ENCODE assay signal across 1 cellular context in the genomic region with DNA sequence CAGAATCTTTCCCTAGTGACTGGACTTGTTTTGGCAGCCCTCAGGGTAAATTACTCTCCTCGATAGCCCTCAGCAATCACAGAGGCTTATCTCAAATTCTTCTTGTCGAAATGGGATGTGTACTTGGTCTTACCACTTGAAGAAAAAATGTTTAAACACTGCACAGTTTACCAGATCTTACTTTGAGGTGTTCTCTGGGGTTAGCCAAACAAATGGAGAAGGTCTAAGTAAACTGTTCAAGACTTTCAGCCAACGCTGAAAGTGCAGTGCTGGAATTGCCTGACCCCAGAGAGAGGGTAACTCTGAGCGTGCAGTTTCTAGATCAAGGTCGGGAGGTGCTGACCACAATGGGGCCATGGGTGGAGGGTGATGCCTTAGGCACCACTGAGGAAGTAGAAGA.
TF ChIP-seq lines count a peak whose summit lies in the region.

No MANE protein-coding gene starts in this region.

TF ChIP-seq in K562, 482 proteins besides CTCF, POLR2A, EP300 and RAD21 (continued from another document):
- TF ChIP-seq, protein P1, sequence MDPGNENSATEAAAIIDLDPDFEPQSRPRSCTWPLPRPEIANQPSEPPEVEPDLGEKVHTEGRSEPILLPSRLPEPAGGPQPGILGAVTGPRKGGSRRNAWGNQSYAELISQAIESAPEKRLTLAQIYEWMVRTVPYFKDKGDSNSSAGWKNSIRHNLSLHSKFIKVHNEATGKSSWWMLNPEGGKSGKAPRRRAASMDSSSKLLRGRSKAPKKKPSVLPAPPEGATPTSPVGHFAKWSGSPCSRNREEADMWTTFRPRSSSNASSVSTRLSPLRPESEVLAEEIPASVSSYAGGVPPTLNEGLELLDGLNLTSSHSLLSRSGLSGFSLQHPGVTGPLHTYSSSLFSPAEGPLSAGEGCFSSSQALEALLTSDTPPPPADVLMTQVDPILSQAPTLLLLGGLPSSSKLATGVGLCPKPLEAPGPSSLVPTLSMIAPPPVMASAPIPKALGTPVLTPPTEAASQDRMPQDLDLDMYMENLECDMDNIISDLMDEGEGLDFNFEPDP (CRISPR knock-in tag; IDR thresholded peaks at IDR 0.05) = no peak
- no peak for TF ChIP-seq ATF7 (IDR thresholded peaks at IDR 0.05)
- TF ChIP-seq, protein P2, sequence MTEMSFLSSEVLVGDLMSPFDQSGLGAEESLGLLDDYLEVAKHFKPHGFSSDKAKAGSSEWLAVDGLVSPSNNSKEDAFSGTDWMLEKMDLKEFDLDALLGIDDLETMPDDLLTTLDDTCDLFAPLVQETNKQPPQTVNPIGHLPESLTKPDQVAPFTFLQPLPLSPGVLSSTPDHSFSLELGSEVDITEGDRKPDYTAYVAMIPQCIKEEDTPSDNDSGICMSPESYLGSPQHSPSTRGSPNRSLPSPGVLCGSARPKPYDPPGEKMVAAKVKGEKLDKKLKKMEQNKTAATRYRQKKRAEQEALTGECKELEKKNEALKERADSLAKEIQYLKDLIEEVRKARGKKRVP (CRISPR knock-in tag; IDR thresholded peaks at IDR 0.05) = 0 out of 2 replicates have a peak, but pooled peaks have one; percentile 12
- TF ChIP-seq ESRRA (IDR thresholded peaks at IDR 0.05; ENCODE audit: borderline replicate concordance, low read depth) = peak; percentile 67; the same call in 1 of the 2 replicates
- TF ChIP-seq SLC30A9 (CRISPR knock-in tag; IDR thresholded peaks at IDR 0.05) = no peak
- peak; percentile 28 to 35; a peak in 2 of 4 replicates for TF ChIP-seq KDM1A (IDR thresholded peaks at IDR 0.05)
- no peak for TF ChIP-seq ZNF316 (IDR thresholded peaks at IDR 0.05)
- peak; percentile 20; the same call in 1 of the 2 replicates for TF ChIP-seq LEF1 (IDR thresholded peaks at IDR 0.05)
- TF ChIP-seq ADNP (tag; IDR thresholded peaks at IDR 0.05) = 0 out of 2 replicates have a peak, but pooled peaks have one; percentile 14
- peak; percentile 42 for TF ChIP-seq BHLHE40 (IDR thresholded peaks at IDR 0.05; ENCODE audit: low read length)
- no peak for TF ChIP-seq TOE1 (IDR thresholded peaks at IDR 0.05; ENCODE audit: borderline replicate concordance)
- 0 out of 2 replicates have a peak, but pooled peaks have one; percentile 21 for TF ChIP-seq TOE1 (CRISPR knock-in tag; IDR thresholded peaks at IDR 0.05; ENCODE audit: borderline replicate concordance, low read depth)
- no peak for TF ChIP-seq ZNF224 (CRISPR knock-in tag; IDR thresholded peaks at IDR 0.05)
- no peak for TF ChIP-seq ZKSCAN1 (IDR thresholded peaks at IDR 0.05; ENCODE audit: low read depth, low read length)
- TF ChIP-seq KAT7 (CRISPR knock-in tag; IDR thresholded peaks at IDR 0.05; ENCODE audit: borderline replicate concordance) = no peak
- no peak for TF ChIP-seq ZNF12 (CRISPR knock-in tag; IDR thresholded peaks at IDR 0.05)
- TF ChIP-seq, protein P3, sequence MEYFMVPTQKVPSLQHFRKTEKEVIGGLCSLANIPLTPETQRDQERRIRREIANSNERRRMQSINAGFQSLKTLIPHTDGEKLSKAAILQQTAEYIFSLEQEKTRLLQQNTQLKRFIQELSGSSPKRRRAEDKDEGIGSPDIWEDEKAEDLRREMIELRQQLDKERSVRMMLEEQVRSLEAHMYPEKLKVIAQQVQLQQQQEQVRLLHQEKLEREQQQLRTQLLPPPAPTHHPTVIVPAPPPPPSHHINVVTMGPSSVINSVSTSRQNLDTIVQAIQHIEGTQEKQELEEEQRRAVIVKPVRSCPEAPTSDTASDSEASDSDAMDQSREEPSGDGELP (CRISPR knock-in tag; IDR thresholded peaks at IDR 0.05; ENCODE audit: borderline replicate concordance) = no peak
- TF ChIP-seq, protein P4, sequence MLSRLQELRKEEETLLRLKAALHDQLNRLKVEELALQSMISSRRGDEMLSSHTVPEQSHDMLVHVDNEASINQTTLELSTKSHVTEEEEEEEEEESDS (CRISPR knock-in tag; IDR thresholded peaks at IDR 0.05) = no peak
- no peak for TF ChIP-seq NONO (IDR thresholded peaks at IDR 0.05; ENCODE audit: low read depth in 2 of 2, low read length in 1 of 2)
- TF ChIP-seq TBP (optimal IDR thresholded peaks at IDR 0.05; ENCODE audit: low read depth, low read length) = no peak
- no peak for TF ChIP-seq POLR2B (IDR thresholded peaks at IDR 0.05; ENCODE audit: low read depth, partially characterized antibody)
- TF ChIP-seq CBFA2T2 (conservative IDR thresholded peaks at IDR 0.05) = no peak
- peak; percentile 9; the same call in 1 of the 2 replicates for TF ChIP-seq CTBP1 (IDR thresholded peaks at IDR 0.05; ENCODE audit: borderline replicate concordance)
- TF ChIP-seq TSC22D4 (tag; IDR thresholded peaks at IDR 0.05) = no peak
